13 cellular contexts compared by ENCODE assay signal in genomic region chr10:128908109-128908898, GRCh38.
DNase-seq lines count a peak whose midpoint lies in the region; ATAC-seq and TF ChIP-seq lines count a peak whose summit lies in the region.
"Had no signal": no experiment of that assay in that cellular context is flagged by ENCODE, and none has a peak within 500 bp of the region (broad histone marks: within the 10 kb centered on the region; RNA-seq: fewer than 3 reads in every experiment).

No MANE protein-coding gene starts in this region.

- H4K20me1 ChIP-seq in BLaER1: no peaks in the 10 kb centered on the region
- no peaks in the 10 kb centered on the region for H4K20me1 ChIP-seq in PC-3 (ENCODE audit: low read length)

- H3K4me2 ChIP-seq in BLaER1 (peak overlapping the region; percentile 25), PC-3 (ENCODE audit: low read length) (no peak overlapping the region)

- POLR2A ChIA-PET in PC-3 (lab: Charles Lee; ENCODE audit: unreplicated experiment): no interaction called here
- POLR2A ChIA-PET in activated CD4-positive, alpha-beta memory T cell treated with anti-CD3 and anti-CD28 coated beads, Interleukin-2, amount 10 ng/mL, durations not matched to agents 7 days and 5 days (lab: Charles Lee): no interaction called here

- H3K9me2 ChIP-seq in PC-3 (replicated peaks; ENCODE audit: low read length): no peaks in the 10 kb centered on the region

- H3K27me3 ChIP-seq in BLaER1 (no peaks in the 10 kb centered on the region), PC-3 (ENCODE audit: low read length) (no peaks in the 10 kb centered on the region)
- H3K27me3 ChIP-seq: spleen, suprapubic skin had no signal

- CTCF ChIA-PET in PC-3 (lab: Charles Lee): no interaction called here
- CTCF ChIA-PET in activated CD4-positive, alpha-beta memory T cell treated with anti-CD3 and anti-CD28 coated beads, Interleukin-2, amount 10 ng/mL, durations not matched to agents 7 days and 5 days (lab: Charles Lee): no interaction called here

- no peak overlapping the region for H2AFZ ChIP-seq in PC-3 (ENCODE audit: low read length)

- H3K4me3 ChIP-seq in BLaER1: no peak overlapping the region
- H3K4me3 ChIP-seq in PC-3 (ENCODE audit: low read length): no peak overlapping the region
- H3K4me3 ChIP-seq: spleen, suprapubic skin had no signal

- intact Hi-C loops in PC-3 (cut with micrococcal nuclease): no loop called here
- intact Hi-C loops in activated T-helper 1 cell treated with anti-CD3 and anti-CD28 coated beads, Interleukin-12 subunit alpha, Interleukin-12 subunit beta, Interleukin-2, Interleukin-4 antibody, amounts not matched to agents 30 ng/mL and 10 ng/mL and 1 ng/mL, durations not matched to agents 14 hours and 24 hours and 36 hours (cut with micrococcal nuclease): no loop called here

- no TSS peak for BruUV-seq in PC-3 (replicated peaks; lab: Mats Ljungman, UMichigan)

- H3K9me3 Mint-ChIP-seq in activated T-helper 1 cell treated with anti-CD3 and anti-CD28 coated beads, Interleukin-12 subunit alpha, Interleukin-12 subunit beta, Interleukin-2, Interleukin-4 antibody, amounts not matched to agents 30 ng/mL and 10 ng/mL and 1 ng/mL, durations not matched to agents 14 hours and 24 hours and 36 hours: no peaks in the 10 kb centered on the region
- no peaks in the 10 kb centered on the region for H3K9me3 Mint-ChIP-seq in activated CD4-positive, alpha-beta memory T cell treated with anti-CD3 and anti-CD28 coated beads, Interleukin-2, amount 10 ng/mL, durations not matched to agents 7 days and 5 days
- H3K9me3 Mint-ChIP-seq: activated naive CD4-positive, alpha-beta T cell treated with anti-CD3 and anti-CD28 coated beads, Interleukin-2, amount 50 U/mL, for 24 hours had no signal

- no peak overlapping the region for H3K4me3 Mint-ChIP-seq in activated T-helper 1 cell treated with anti-CD3 and anti-CD28 coated beads, Interleukin-12 subunit alpha, Interleukin-12 subunit beta, Interleukin-2, Interleukin-4 antibody, amounts not matched to agents 30 ng/mL and 10 ng/mL and 1 ng/mL, durations not matched to agents 14 hours and 24 hours and 36 hours
- H3K4me3 Mint-ChIP-seq in activated CD4-positive, alpha-beta memory T cell treated with anti-CD3 and anti-CD28 coated beads, Interleukin-2, amount 10 ng/mL, durations not matched to agents 7 days and 5 days: no peak overlapping the region
- H3K4me3 Mint-ChIP-seq: activated naive CD4-positive, alpha-beta T cell treated with anti-CD3 and anti-CD28 coated beads, Interleukin-2, amount 50 U/mL, for 24 hours had no signal

- no peak overlapping the region for H3K27ac Mint-ChIP-seq in activated T-helper 1 cell treated with anti-CD3 and anti-CD28 coated beads, Interleukin-12 subunit alpha, Interleukin-12 subunit beta, Interleukin-2, Interleukin-4 antibody, amounts not matched to agents 30 ng/mL and 10 ng/mL and 1 ng/mL, durations not matched to agents 14 hours and 24 hours and 36 hours
- no peak overlapping the region for H3K27ac Mint-ChIP-seq in activated CD4-positive, alpha-beta memory T cell treated with anti-CD3 and anti-CD28 coated beads, Interleukin-2, amount 10 ng/mL, durations not matched to agents 7 days and 5 days
- H3K27ac Mint-ChIP-seq: activated naive CD4-positive, alpha-beta T cell treated with anti-CD3 and anti-CD28 coated beads, Interleukin-2, amount 50 U/mL, for 24 hours had no signal

- no peak overlapping the region for H3K9ac ChIP-seq in BLaER1
- H3K9ac ChIP-seq in PC-3 (ENCODE audit: low read length): no peak overlapping the region

- peaks cover 6% of the 10 kb centered on the region for H3K27me3 Mint-ChIP-seq in activated T-helper 1 cell treated with anti-CD3 and anti-CD28 coated beads, Interleukin-12 subunit alpha, Interleukin-12 subunit beta, Interleukin-2, Interleukin-4 antibody, amounts not matched to agents 30 ng/mL and 10 ng/mL and 1 ng/mL, durations not matched to agents 14 hours and 24 hours and 36 hours (ENCODE audit: insufficient read depth)
- H3K27me3 Mint-ChIP-seq in activated CD4-positive, alpha-beta memory T cell treated with anti-CD3 and anti-CD28 coated beads, Interleukin-2, amount 10 ng/mL, durations not matched to agents 7 days and 5 days: no peaks in the 10 kb centered on the region

- no peak overlapping the region for H3K27ac ChIP-seq in BLaER1
- no peak overlapping the region for H3K27ac ChIP-seq in PC-3 (ENCODE audit: low read length)
- H3K27ac ChIP-seq: suprapubic skin had no signal

- no peaks in the 10 kb centered on the region for H3K79me2 ChIP-seq in PC-3 (ENCODE audit: low read length)

- peaks cover 5% of the 10 kb centered on the region for H3K4me1 Mint-ChIP-seq in activated T-helper 1 cell treated with anti-CD3 and anti-CD28 coated beads, Interleukin-12 subunit alpha, Interleukin-12 subunit beta, Interleukin-2, Interleukin-4 antibody, amounts not matched to agents 30 ng/mL and 10 ng/mL and 1 ng/mL, durations not matched to agents 14 hours and 24 hours and 36 hours (ENCODE audit: low read depth)
- peaks cover 7% of the 10 kb centered on the region for H3K4me1 Mint-ChIP-seq in activated CD4-positive, alpha-beta memory T cell treated with anti-CD3 and anti-CD28 coated beads, Interleukin-2, amount 10 ng/mL, durations not matched to agents 7 days and 5 days
- H3K4me1 Mint-ChIP-seq: activated naive CD4-positive, alpha-beta T cell treated with anti-CD3 and anti-CD28 coated beads, Interleukin-2, amount 50 U/mL, for 24 hours had no signal

- H3F3A ChIP-seq in PC-3 (ENCODE audit: low read length, unreplicated experiment): no peaks in the 10 kb centered on the region

- H3K9me3 ChIP-seq in BLaER1 (no peaks in the 10 kb centered on the region), PC-3 (ENCODE audit: low read length) (no peaks in the 10 kb centered on the region)
- H3K9me3 ChIP-seq: spleen, suprapubic skin had no signal

- peak; percentile 80 for ATAC-seq in HG03565 (IDR thresholded peaks at IDR 0.05; ENCODE audit: unreplicated experiment)
- ATAC-seq in PC-3: no peak

- peaks cover 12% of the 10 kb centered on the region for H3K4me1 ChIP-seq in BLaER1
- no peaks in the 10 kb centered on the region for H3K4me1 ChIP-seq in PC-3 (ENCODE audit: insufficient read depth, low read length)
- H3K4me1 ChIP-seq: spleen, suprapubic skin had no signal

- H3K36me3 ChIP-seq in BLaER1 (no peaks in the 10 kb centered on the region), PC-3 (ENCODE audit: low read depth, low read length) (no peaks in the 10 kb centered on the region)
- H3K36me3 ChIP-seq: spleen, suprapubic skin had no signal

- peak; percentile 4 for DNase-seq in ELF-1 (ENCODE audit: low read depth, low spot score)
- peak; percentile 2 for DNase-seq in dermis blood vessel endothelial cell
- no peak for DNase-seq in PC-3
- no peak for DNase-seq in activated T-helper 1 cell treated with anti-CD3 and anti-CD28 coated beads, Interleukin-12 subunit alpha, Interleukin-12 subunit beta, Interleukin-2, Interleukin-4 antibody, amounts not matched to agents 30 ng/mL and 10 ng/mL and 1 ng/mL, durations not matched to agents 14 hours and 24 hours and 36 hours (ENCODE audit: low spot score)
- DNase-seq in activated CD4-positive, alpha-beta memory T cell treated with anti-CD3 and anti-CD28 coated beads, Interleukin-2, amount 10 ng/mL, durations not matched to agents 7 days and 5 days: no peak
- DNase-seq: activated CD4-positive, alpha-beta T cell treated with anti-CD3 and anti-CD28 coated beads for 4 hours; caudate nucleus; spleen had no signal

- no peaks in the 10 kb centered on the region for H3K36me3 Mint-ChIP-seq in activated T-helper 1 cell treated with anti-CD3 and anti-CD28 coated beads, Interleukin-12 subunit alpha, Interleukin-12 subunit beta, Interleukin-2, Interleukin-4 antibody, amounts not matched to agents 30 ng/mL and 10 ng/mL and 1 ng/mL, durations not matched to agents 14 hours and 24 hours and 36 hours (ENCODE audit: low read depth)
- no peaks in the 10 kb centered on the region for H3K36me3 Mint-ChIP-seq in activated CD4-positive, alpha-beta memory T cell treated with anti-CD3 and anti-CD28 coated beads, Interleukin-2, amount 10 ng/mL, durations not matched to agents 7 days and 5 days (ENCODE audit: low read depth)
- H3K36me3 Mint-ChIP-seq: activated naive CD4-positive, alpha-beta T cell treated with anti-CD3 and anti-CD28 coated beads, Interleukin-2, amount 50 U/mL, for 24 hours; CD14-positive monocyte had no signal

- no peak for TF ChIP-seq CTCF in PC-3 (conservative IDR thresholded peaks at IDR 0.05; ENCODE audit: low read depth, low read length)

Comparison
In these comparisons a context has a peak if more than half of its experiments do, and no peak if none do; other contexts are left out.
1. DNase-seq: peak in ELF-1 (single experiment) and dermis blood vessel endothelial cell (single experiment); none in PC-3 (single experiment), activated T-helper 1 cell treated with anti-CD3 and anti-CD28 coated beads, Interleukin-12 subunit alpha, Interleukin-12 subunit beta, Interleukin-2, Interleukin-4 antibody, amounts not matched to agents 30 ng/mL and 10 ng/mL and 1 ng/mL, durations not matched to agents 14 hours and 24 hours and 36 hours (single experiment) and activated CD4-positive, alpha-beta memory T cell treated with anti-CD3 and anti-CD28 coated beads, Interleukin-2, amount 10 ng/mL, durations not matched to agents 7 days and 5 days (single experiment).